ENCODE assay signal across 8 cellular contexts in the genomic region with DNA sequence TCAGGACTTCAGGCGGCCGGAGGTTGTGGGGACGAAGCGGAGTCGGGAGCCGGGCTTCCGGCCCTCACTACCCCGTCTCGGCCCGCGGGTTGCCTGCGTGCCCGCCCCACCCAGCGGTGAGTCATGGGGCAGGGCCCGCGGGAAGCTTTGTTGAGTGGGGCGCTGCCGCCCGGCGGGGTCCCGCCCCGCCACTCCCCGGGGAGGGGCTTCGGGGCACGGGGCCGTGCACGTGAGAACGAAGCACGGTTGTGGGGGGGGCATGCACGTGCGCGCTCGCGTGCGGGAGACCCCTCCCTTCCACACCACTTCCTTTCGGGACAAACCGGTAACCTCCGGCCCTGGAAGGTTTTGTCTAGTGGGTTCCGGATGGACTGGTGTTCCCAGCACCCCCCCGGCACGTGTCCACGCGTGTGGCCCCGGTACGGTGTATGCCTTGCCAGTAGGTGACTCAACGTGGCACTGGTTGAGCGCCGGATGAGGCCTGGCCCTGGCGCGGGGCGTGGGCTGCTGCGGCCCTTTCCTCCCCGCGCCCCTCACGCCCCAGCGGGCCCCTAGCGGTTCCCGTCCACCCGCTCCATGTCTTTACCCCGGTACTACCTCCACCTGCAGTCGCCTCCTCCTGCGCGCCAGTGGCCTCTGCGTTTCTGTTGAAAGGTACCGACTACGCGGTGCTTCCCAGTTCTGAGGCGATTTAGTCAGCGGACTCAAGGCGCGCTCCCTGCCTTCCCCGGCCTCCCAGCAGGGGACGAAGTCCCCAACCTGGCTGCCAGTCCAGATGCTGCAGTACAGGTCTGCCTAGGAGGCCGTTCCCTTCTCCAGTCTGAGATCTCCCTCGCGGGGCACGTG. TPM values are rescaled to one million over a fixed set of nuclear protein-coding genes. Genes with fewer than 3 reads are reported as not detected.
DNase-seq lines count a peak whose midpoint lies in the region; ATAC-seq and TF ChIP-seq lines count a peak whose summit lies in the region.

No MANE protein-coding gene starts in this region.

- peak; percentile 1 for TF ChIP-seq CTCF in choroid plexus epithelial cell (conservative IDR thresholded peaks at IDR 0.05; ENCODE audit: low read depth, low read length)

- peak; percentile 98 for DNase-seq in GM03348 (ENCODE audit: low spot score)
- peak; percentile 85 for DNase-seq in LHCN-M2 (ENCODE audit: low read depth)
- peak; percentile 87 for DNase-seq in activated CD4-positive, alpha-beta T cell treated with anti-CD3 and anti-CD28 coated beads for 1 hour
- DNase-seq in choroid plexus epithelial cell (ENCODE audit: low read depth), result peak; percentile 75
- peak; percentile 87 for DNase-seq in left kidney (ENCODE audit: low read depth, low spot score)
- peak; percentile 86 for DNase-seq in stimulated activated CD4-positive, alpha-beta T cell treated with anti-CD3 and anti-CD28 coated beads, Interleukin-4, amount 100 ng/mL, for 1 hour
- DNase-seq in NCI-H1694 (lab: John Stamatoyannopoulos, UW), result no peak

- peak; percentile 76 for ATAC-seq in GM21737 (IDR thresholded peaks at IDR 0.05; ENCODE audit: unreplicated experiment)

- H3K4me3 ChIP-seq in choroid plexus epithelial cell (ENCODE audit: low read depth, low read length), result peak overlapping the region; percentile 66

RNA-seq across cellular contexts. Expression of a gene that starts 3.1 kb away (rescaled TPM):
- total RNA-seq in LHCN-M2 (2014; rRNA removed), result 2.5 and 3.2 TPM in 2 replicates
- polyA plus RNA-seq in LHCN-M2 (2012), result 2.3 TPM

RNA-seq across cellular contexts. Expression of a gene that starts 13.0 kb away (rescaled TPM):
- 4.4 and 5.0 TPM in 2 replicates for total RNA-seq in LHCN-M2 (2014; rRNA removed)
- 5.1 TPM for polyA plus RNA-seq in LHCN-M2 (2012)

RNA-seq across cellular contexts. Expression of a gene that starts 14.0 kb away (rescaled TPM):
- 0.51 and 1.9 TPM in 2 replicates for total RNA-seq in LHCN-M2 (2014; rRNA removed)
- 0.26 TPM for polyA plus RNA-seq in LHCN-M2 (2012)

RNA-seq across cellular contexts. Expression of a gene that starts 48.7 kb away (rescaled TPM):
- not detected in 2 replicates for total RNA-seq in LHCN-M2 (2014; rRNA removed)
- polyA plus RNA-seq in LHCN-M2 (2012), result not detected
